In genomic region chr19:2578911-2579677, GRCh38 we compare ENCODE assay signal across 1 cellular context.
TF ChIP-seq lines count a peak whose summit lies in the region.

No MANE protein-coding gene starts in this region.

TF ChIP-seq in HepG2, 621 proteins besides CTCF, POLR2A, EP300 and RAD21 (continued from another document and continues in another):
- TF ChIP-seq HNF4A (CRISPR knock-in tag; IDR thresholded peaks at IDR 0.05), result peak; percentile 85
- no peak; the same call in 1 of the 2 replicates for TF ChIP-seq SATB2 (CRISPR knock-in tag; IDR thresholded peaks at IDR 0.05)
- peak; percentile 78; the same call in 1 of the 2 replicates for TF ChIP-seq ESRRA (CRISPR knock-in tag; IDR thresholded peaks at IDR 0.05; ENCODE audit: low read depth)
- TF ChIP-seq POGK (CRISPR knock-in tag; conservative IDR thresholded peaks at IDR 0.05), result peak; percentile 70
- peak; percentile 64; the same call in 1 of the 2 replicates for TF ChIP-seq ZC3H13 (CRISPR knock-in tag; IDR thresholded peaks at IDR 0.05)
- TF ChIP-seq CREM (IDR thresholded peaks at IDR 0.05), result peak; percentile 41; the same call in 1 of the 2 replicates
- TF ChIP-seq CREM (CRISPR knock-in tag; IDR thresholded peaks at IDR 0.05), result no peak
- TF ChIP-seq HIVEP1 (CRISPR knock-in tag; IDR thresholded peaks at IDR 0.05), result peak; percentile 89
- TF ChIP-seq NCOA2 (CRISPR knock-in tag; IDR thresholded peaks at IDR 0.05), result peak; percentile 60
- no peak for TF ChIP-seq ZNF773 (CRISPR knock-in tag; IDR thresholded peaks at IDR 0.05; ENCODE audit: borderline replicate concordance)
- no peak for TF ChIP-seq ZNF775 (CRISPR knock-in tag; IDR thresholded peaks at IDR 0.05; ENCODE audit: borderline replicate concordance)
- TF ChIP-seq NCOA1 (CRISPR knock-in tag; IDR thresholded peaks at IDR 0.05), result peak; percentile 86
- TF ChIP-seq ZNF142 (CRISPR knock-in tag; IDR thresholded peaks at IDR 0.05), result peak; percentile 89
- TF ChIP-seq MYPOP (CRISPR knock-in tag; IDR thresholded peaks at IDR 0.05), result peak; percentile 72; the same call in 1 of the 2 replicates
- no peak for TF ChIP-seq DMTF1 (CRISPR knock-in tag; IDR thresholded peaks at IDR 0.05)
- no peak for TF ChIP-seq ZNF564 (CRISPR knock-in tag; IDR thresholded peaks at IDR 0.05)
- peak; percentile 79; the same call in 1 of the 2 replicates for TF ChIP-seq ZNF605 (CRISPR knock-in tag; IDR thresholded peaks at IDR 0.05)
- TF ChIP-seq SPEN (CRISPR knock-in tag; IDR thresholded peaks at IDR 0.05; ENCODE audit: low read depth), result no peak; the same call in 1 of the 2 replicates
- no peak for TF ChIP-seq ZBTB42 (CRISPR knock-in tag; IDR thresholded peaks at IDR 0.05)
- TF ChIP-seq ZNF512B (CRISPR knock-in tag; IDR thresholded peaks at IDR 0.05; ENCODE audit: borderline replicate concordance), result no peak
- no peak for TF ChIP-seq ZNF850 (CRISPR knock-in tag; conservative IDR thresholded peaks at IDR 0.05)
- no peak for TF ChIP-seq GTF2F1 (IDR thresholded peaks at IDR 0.05; ENCODE audit: low read length)
- TF ChIP-seq ZBED4 (CRISPR knock-in tag; IDR thresholded peaks at IDR 0.05; ENCODE audit: borderline replicate concordance), result 0 out of 2 replicates have a peak, but pooled peaks have one; percentile 22
- TF ChIP-seq FOSL2 (CRISPR knock-in tag; IDR thresholded peaks at IDR 0.05), result peak; percentile 74
- TF ChIP-seq ZNF761 (CRISPR knock-in tag; conservative IDR thresholded peaks at IDR 0.05), result peak; percentile 85
- peak; percentile 71; the same call in 1 of the 2 replicates for TF ChIP-seq UBTF (CRISPR knock-in tag; IDR thresholded peaks at IDR 0.05)
- 0 out of 2 replicates have a peak, but pooled peaks have one; percentile 60 for TF ChIP-seq THAP7 (CRISPR knock-in tag; IDR thresholded peaks at IDR 0.05)
- TF ChIP-seq MLXIP (CRISPR knock-in tag; IDR thresholded peaks at IDR 0.05; ENCODE audit: borderline replicate concordance), result no peak
- TF ChIP-seq RARA (CRISPR knock-in tag; IDR thresholded peaks at IDR 0.05), result peak; percentile 94
- TF ChIP-seq SP1 (IDR thresholded peaks at IDR 0.05), result no peak
- peak; percentile 75 for TF ChIP-seq SP1 (CRISPR knock-in tag; IDR thresholded peaks at IDR 0.05)
- no peak for TF ChIP-seq ZNF382 (CRISPR knock-in tag; IDR thresholded peaks at IDR 0.05; ENCODE audit: borderline replicate concordance)
